8 cellular contexts compared by ENCODE assay signal in the genomic region with DNA sequence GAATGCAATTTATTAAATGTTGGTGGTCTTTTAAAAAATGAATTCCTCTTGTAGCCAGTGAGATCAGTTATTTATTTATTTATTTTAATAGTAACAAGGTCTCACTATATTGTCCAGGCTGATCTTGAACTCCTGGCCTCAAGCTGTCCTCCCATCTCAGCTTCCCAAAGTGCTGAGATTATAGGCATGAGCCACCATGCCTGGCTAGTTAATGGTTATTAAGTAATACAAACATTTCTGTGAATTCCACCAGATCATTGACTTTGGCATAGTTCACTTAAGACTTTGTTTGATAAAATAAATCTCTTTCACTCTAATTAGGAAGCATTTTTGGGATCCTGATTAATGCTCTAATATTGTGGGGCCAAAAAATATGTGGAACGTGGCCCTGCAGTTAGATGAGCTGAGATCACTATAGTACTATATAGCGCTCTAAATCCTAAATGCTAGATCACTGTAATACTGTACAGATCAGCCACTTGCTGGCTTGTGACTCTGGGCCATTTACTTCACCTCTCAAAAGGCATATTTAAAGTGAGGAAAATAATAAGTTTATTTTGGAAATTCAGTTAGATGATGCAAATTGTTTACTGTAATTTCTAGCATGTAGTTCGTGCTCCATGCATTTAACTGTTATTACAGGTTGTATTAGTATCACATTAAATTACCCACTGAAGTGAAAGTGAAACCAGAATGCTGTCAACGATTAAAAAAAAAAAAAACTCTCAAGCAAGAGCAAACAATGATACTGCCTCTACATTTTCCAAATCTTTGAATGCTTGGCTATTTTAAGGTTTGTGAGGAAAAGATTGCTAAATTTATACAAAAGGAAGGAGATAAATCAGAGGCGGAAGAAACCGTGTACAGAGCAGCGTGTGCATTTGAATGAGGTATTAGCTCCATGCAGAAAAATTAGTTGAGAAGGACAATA. TPM values are rescaled to one million over a fixed set of nuclear protein-coding genes. Genes with fewer than 3 reads are reported as not detected.
DNase-seq lines count a peak whose midpoint lies in the region; ATAC-seq and TF ChIP-seq lines count a peak whose summit lies in the region.

No MANE protein-coding gene starts in this region.

- no peak for DNase-seq in AG04450 (ENCODE audit: low read depth, low spot score)
- DNase-seq in HT1080 (ENCODE audit: low read depth): peak; percentile 51
- peak; percentile 68 for DNase-seq in adipocyte (ENCODE audit: low read depth)
- no peak for DNase-seq in vagina (ENCODE audit: extremely low spot score in 2 of 2)
- DNase-seq in GM13976 (ENCODE audit: low spot score): no peak
- DNase-seq in COR-L47 (lab: John Stamatoyannopoulos, UW): no peak

- no peak for TF ChIP-seq CTCF in AG04450 (IDR thresholded peaks at IDR 0.05; ENCODE audit: low read depth, low read length)
- TF ChIP-seq CTCF in liver (IDR thresholded peaks at IDR 0.05; ENCODE audit: low read depth, low read length, missing input control): no peak
- no peak for TF ChIP-seq CTCF in vagina (IDR thresholded peaks at IDR 0.05)
- no peak for TF ChIP-seq CTCF in GM13976 (IDR thresholded peaks at IDR 0.05; ENCODE audit: borderline replicate concordance, control extremely low read depth, extremely low read depth, insufficient read depth, missing control alignments)

- intact Hi-C loops in vagina (cut with DNase I): no loop called here

- ATAC-seq in HG02884 (IDR thresholded peaks at IDR 0.05; ENCODE audit: unreplicated experiment): no peak

- CTCF ChIA-PET in AG04450 (lab: Charles Lee): interaction anchor here (0.6 to 2.5 kb wide), 2 partner anchors 12 to 42 kb away, joined by 4 to 17 read pairs; no protein-coding TSS in a partner anchor

- H3K27me3 ChIP-seq in AG04450 (ENCODE audit: control insufficient read depth, insufficient read depth, low read length): no peaks in the 10 kb centered on the region
- no peaks in the 10 kb centered on the region for H3K27me3 ChIP-seq in adipocyte (replicated peaks; ENCODE audit: control insufficient read depth, insufficient read depth, low read length)
- no peaks in the 10 kb centered on the region for H3K27me3 ChIP-seq in liver (ENCODE audit: control insufficient read depth in 4 of 4, insufficient read depth in 4 of 4, low read length in 3 of 4)
- no peaks in the 10 kb centered on the region for H3K27me3 ChIP-seq in vagina

- no peaks in the 10 kb centered on the region for H3K36me3 ChIP-seq in adipocyte (ENCODE audit: control insufficient read depth, insufficient read depth, low read length, severe bottlenecking)
- H3K36me3 ChIP-seq in liver (ENCODE audit: control insufficient read depth in 4 of 4, insufficient read depth in 3 of 4, low read depth in 1 of 4, low read length in 3 of 4): no peaks in the 10 kb centered on the region
- no peaks in the 10 kb centered on the region for H3K36me3 ChIP-seq in vagina

- peak overlapping the region; percentile 85 for H3K9ac ChIP-seq in adipocyte (ENCODE audit: low read length)
- peak overlapping the region; percentile 85 to 93 for H3K9ac ChIP-seq in liver (ENCODE audit: low read depth in 1 of 2, low read length in 2 of 2)

- in situ Hi-C loops in GM13976 (cut with MboI; ENCODE audit: low sequenced_read_pairs, unreplicated experiment): no loop called here

- WGBS in liver: 7% methylated on average over 7 of the region's 7 CpGs

- TF ChIP-seq RAD21 in liver (IDR thresholded peaks at IDR 0.05): no peak

- POLR2A ChIA-PET in AG04450 (lab: Yijun Ruan, JAX): interaction anchor here (1.1 kb wide), 1 partner anchor 22 kb away, joined by 3 read pairs; a partner anchor contains a TSS

- H3K4me1 ChIP-seq in adipocyte (ENCODE audit: control insufficient read depth, insufficient read depth, low read length) (peaks cover 43% of the 10 kb centered on the region), liver (ENCODE audit: control insufficient read depth in 4 of 4, insufficient read depth in 4 of 4, low read length in 3 of 4) (peaks cover 2 to 33% (median 22%) of the 10 kb centered on the region in 4 donors), vagina (peaks cover 37% of the 10 kb centered on the region)

- H3K27ac ChIP-seq in AG04450 (ENCODE audit: low read depth, low read length): no peak overlapping the region
- H3K27ac ChIP-seq in liver (ENCODE audit: low read depth in 1 of 2, low read length in 2 of 2): peak overlapping the region; percentile 64 to 77
- peak overlapping the region; percentile 87 for H3K27ac ChIP-seq in vagina

- no peak for TF ChIP-seq POLR2A in vagina (IDR thresholded peaks at IDR 0.05)

- H3K9me3 ChIP-seq in AG04450 (ENCODE audit: control insufficient read depth, insufficient read depth, low read length) (no peaks in the 10 kb centered on the region), adipocyte (ENCODE audit: control insufficient read depth, low read length) (no peaks in the 10 kb centered on the region), liver (ENCODE audit: control insufficient read depth in 4 of 4, low read length in 3 of 4) (no peaks in the 10 kb centered on the region), vagina (no peaks in the 10 kb centered on the region)

- H3K4me3 ChIP-seq in AG04450 (ENCODE audit: low read depth, low read length) (peak overlapping the region; percentile 50), adipocyte (ENCODE audit: low read length) (peak overlapping the region; percentile 80), liver (ENCODE audit: low read depth in 1 of 3, low read length in 3 of 3) (peak overlapping the region; percentile 46 to 61 (median 50)), vagina (peak overlapping the region; percentile 38 to 47)

TF ChIP-seq in liver, 16 proteins besides CTCF, POLR2A, EP300 and RAD21:
- TF ChIP-seq GABPA (IDR thresholded peaks at IDR 0.05 in 1 of 2, conservative IDR thresholded peaks at IDR 0.05 in 1 of 2) (no peak), JUND (IDR thresholded peaks at IDR 0.05) (no peak), FOXA1 (IDR thresholded peaks at IDR 0.05) (no peak), EGR1 (IDR thresholded peaks at IDR 0.05; ENCODE audit: low read depth in 2 of 2) (no peak), SP1 (IDR thresholded peaks at IDR 0.05) (peak; percentile 31), RXRA (IDR thresholded peaks at IDR 0.05) (peak; percentile 22 to 30), HNF4G (IDR thresholded peaks at IDR 0.05) (no peak), YY1 (IDR thresholded peaks at IDR 0.05) (peak; percentile 74), HNF4A (conservative IDR thresholded peaks at IDR 0.05) (peak; percentile 20 to 27), NR2F2 (IDR thresholded peaks at IDR 0.05) (no peak)
- TF ChIP-seq, protein P1, sequence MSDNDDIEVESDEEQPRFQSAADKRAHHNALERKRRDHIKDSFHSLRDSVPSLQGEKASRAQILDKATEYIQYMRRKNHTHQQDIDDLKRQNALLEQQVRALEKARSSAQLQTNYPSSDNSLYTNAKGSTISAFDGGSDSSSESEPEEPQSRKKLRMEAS (IDR thresholded peaks at IDR 0.05): peak; percentile 49
- TF ChIP-seq, protein P2, sequence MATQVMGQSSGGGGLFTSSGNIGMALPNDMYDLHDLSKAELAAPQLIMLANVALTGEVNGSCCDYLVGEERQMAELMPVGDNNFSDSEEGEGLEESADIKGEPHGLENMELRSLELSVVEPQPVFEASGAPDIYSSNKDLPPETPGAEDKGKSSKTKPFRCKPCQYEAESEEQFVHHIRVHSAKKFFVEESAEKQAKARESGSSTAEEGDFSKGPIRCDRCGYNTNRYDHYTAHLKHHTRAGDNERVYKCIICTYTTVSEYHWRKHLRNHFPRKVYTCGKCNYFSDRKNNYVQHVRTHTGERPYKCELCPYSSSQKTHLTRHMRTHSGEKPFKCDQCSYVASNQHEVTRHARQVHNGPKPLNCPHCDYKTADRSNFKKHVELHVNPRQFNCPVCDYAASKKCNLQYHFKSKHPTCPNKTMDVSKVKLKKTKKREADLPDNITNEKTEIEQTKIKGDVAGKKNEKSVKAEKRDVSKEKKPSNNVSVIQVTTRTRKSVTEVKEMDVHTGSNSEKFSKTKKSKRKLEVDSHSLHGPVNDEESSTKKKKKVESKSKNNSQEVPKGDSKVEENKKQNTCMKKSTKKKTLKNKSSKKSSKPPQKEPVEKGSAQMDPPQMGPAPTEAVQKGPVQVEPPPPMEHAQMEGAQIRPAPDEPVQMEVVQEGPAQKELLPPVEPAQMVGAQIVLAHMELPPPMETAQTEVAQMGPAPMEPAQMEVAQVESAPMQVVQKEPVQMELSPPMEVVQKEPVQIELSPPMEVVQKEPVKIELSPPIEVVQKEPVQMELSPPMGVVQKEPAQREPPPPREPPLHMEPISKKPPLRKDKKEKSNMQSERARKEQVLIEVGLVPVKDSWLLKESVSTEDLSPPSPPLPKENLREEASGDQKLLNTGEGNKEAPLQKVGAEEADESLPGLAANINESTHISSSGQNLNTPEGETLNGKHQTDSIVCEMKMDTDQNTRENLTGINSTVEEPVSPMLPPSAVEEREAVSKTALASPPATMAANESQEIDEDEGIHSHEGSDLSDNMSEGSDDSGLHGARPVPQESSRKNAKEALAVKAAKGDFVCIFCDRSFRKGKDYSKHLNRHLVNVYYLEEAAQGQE (IDR thresholded peaks at IDR 0.05): peak; percentile 28

RNA-seq across cellular contexts. Expression of a gene that starts 15.9 kb away (rescaled TPM):
- polyA plus RNA-seq in AG04450 (2011; rRNA removed): 67.0 and 78.4 TPM in 2 replicates
- polyA minus RNA-seq in AG04450 (2011; rRNA and poly(A)+ RNA removed): 39.4 and 54.5 TPM in 2 replicates
- total RNA-seq in HT1080 (2014; rRNA removed; shearing (Covaris generic)): 26.6 and 29.9 TPM in 2 replicates
- 31.7 TPM in 2 replicates for polyA plus RNA-seq in HT1080 (2015; cell fraction: cytosol; rRNA removed)
- 49.0 and 53.8 TPM in 2 replicates for polyA plus RNA-seq in HT1080 (2015; cell fraction: nucleus; rRNA removed)
- 10 to 100 TPM in 1 of 2 donors, 1 to 10 TPM in 1; 2.2 to 13.2 TPM for total RNA-seq in liver
- 1 to 10 TPM; 5.6 to 6.2 TPM for polyA plus RNA-seq in liver
- total RNA-seq in vagina: 41.0 TPM

RNA-seq across cellular contexts. Expression of a gene that starts 22.1 kb away (rescaled TPM):
- polyA plus RNA-seq in AG04450 (2011; rRNA removed) (815 and 1,080 TPM in 2 replicates), liver (100 to 1,000 TPM in 1 of 2 donors, 10 to 100 TPM in 1; 16.8 to 130 TPM)
- polyA minus RNA-seq in AG04450 (2011; rRNA and poly(A)+ RNA removed): 1,329 and 1,598 TPM in 2 replicates
- 14.1 and 23.6 TPM in 2 replicates for total RNA-seq in HT1080 (2014; rRNA removed; shearing (Covaris generic))
- 49.3 and 55.0 TPM in 2 replicates for polyA plus RNA-seq in HT1080 (2015; cell fraction: cytosol; rRNA removed)
- 55.6 and 58.1 TPM in 2 replicates for polyA plus RNA-seq in HT1080 (2015; cell fraction: nucleus; rRNA removed)
- total RNA-seq in liver (100 to 1,000 TPM in 1 of 2 donors, 10 to 100 TPM in 1; 13.2 to 182 TPM), vagina (1,162 TPM)

Comparison
In these comparisons a context has a peak if more than half of its experiments do, and no peak if none do; other contexts are left out.
1. DNase-seq: peak in HT1080 (single experiment) and adipocyte (single experiment); none in AG04450 (single experiment), vagina (0 of 2), GM13976 (single experiment) and COR-L47 (single experiment).
2. Peak in every context shown above with its lines, with median percentiles within 50 percentile points of each other: H3K4me3 ChIP-seq.